ENCODE assay signal across 18 cellular contexts in the genomic region with DNA sequence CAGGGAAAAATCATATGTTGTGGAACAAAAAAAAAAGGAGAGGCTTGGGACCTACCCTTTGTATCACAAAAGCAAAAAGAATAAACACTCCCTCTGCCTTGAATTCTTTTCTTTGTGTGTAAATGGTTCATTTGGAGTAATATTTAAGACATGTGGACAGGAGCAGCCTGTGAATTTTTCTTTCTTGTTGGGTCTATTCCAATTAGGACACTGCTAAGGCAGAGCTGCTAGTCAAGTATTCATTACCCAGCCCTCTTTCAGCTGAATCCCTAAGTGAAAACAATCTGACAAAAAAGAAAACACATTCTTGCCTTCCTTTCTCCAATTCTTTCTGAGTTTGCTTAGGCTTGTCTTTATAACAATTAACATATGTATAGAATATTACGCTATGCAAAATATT.
A peak's percentile ranks its signal among the peaks of the same experiment; 100 is the strongest.
DNase-seq lines count a peak whose midpoint lies in the region; ATAC-seq and TF ChIP-seq lines count a peak whose summit lies in the region.
"Had no signal": no experiment of that assay in that cellular context is flagged by ENCODE, and none has a peak within 500 bp of the region (broad histone marks: within the 10 kb centered on the region; RNA-seq: fewer than 3 reads in every experiment).

No MANE protein-coding gene starts in this region.

- H3K27me3 Mint-ChIP-seq in chondrocyte (ENCODE audit: low read depth) = no peaks in the 10 kb centered on the region
- H3K27me3 Mint-ChIP-seq: activated naive CD4-positive, alpha-beta T cell treated with anti-CD3 and anti-CD28 coated beads, Interleukin-2, amount 10 ng/mL, durations not matched to agents 7 days and 5 days had no signal

- intact Hi-C loops in left ventricle myocardium superior (cut with micrococcal nuclease) = no loop called here

- H3K9me3 Mint-ChIP-seq in chondrocyte (ENCODE audit: low read depth) = no peaks in the 10 kb centered on the region
- H3K9me3 Mint-ChIP-seq: activated CD4-positive, alpha-beta T cell treated with anti-CD3 and anti-CD28 coated beads, Interleukin-2, amount 10 ng/mL, durations not matched to agents 7 days and 5 days; activated naive CD4-positive, alpha-beta T cell treated with anti-CD3 and anti-CD28 coated beads, Interleukin-2, amount 10 ng/mL, durations not matched to agents 7 days and 5 days; neural crest cell had no signal

- H3K27me3 ChIP-seq in suprapubic skin = no peaks in the 10 kb centered on the region
- H3K27me3 ChIP-seq: body of pancreas, stomach had no signal

- H3K27ac Mint-ChIP-seq in chondrocyte (ENCODE audit: unreplicated experiment) = peak overlapping the region; percentile 73
- H3K27ac Mint-ChIP-seq: activated CD4-positive, alpha-beta T cell treated with anti-CD3 and anti-CD28 coated beads, Interleukin-2, amount 10 ng/mL, durations not matched to agents 7 days and 5 days; activated naive CD4-positive, alpha-beta T cell treated with anti-CD3 and anti-CD28 coated beads, Interleukin-2, amount 10 ng/mL, durations not matched to agents 7 days and 5 days; CD4-positive, CD25-positive, alpha-beta regulatory T cell; HFFc6 had no signal

- H3K4me3 ChIP-seq in suprapubic skin = no peak overlapping the region
- H3K4me3 ChIP-seq: body of pancreas, lung, stomach had no signal

- no peak for TF ChIP-seq CTCF in chondrocyte (IDR thresholded peaks at IDR 0.05)
- TF ChIP-seq CTCF in suprapubic skin (IDR thresholded peaks at IDR 0.05) = no peak

- H3K4me1 ChIP-seq in suprapubic skin = peaks cover 24% of the 10 kb centered on the region

- peak overlapping the region; percentile 56 for H3K27ac ChIP-seq in suprapubic skin
- H3K27ac ChIP-seq: body of pancreas had no signal

- WGBS in suprapubic skin = 69% methylated on average over 1 of the region's 1 CpG

- H3K4me3 Mint-ChIP-seq in chondrocyte (ENCODE audit: unreplicated experiment) = no peak overlapping the region
- H3K4me3 Mint-ChIP-seq: activated CD4-positive, alpha-beta T cell treated with anti-CD3 and anti-CD28 coated beads, Interleukin-2, amount 10 ng/mL, durations not matched to agents 7 days and 5 days; activated naive CD4-positive, alpha-beta T cell treated with anti-CD3 and anti-CD28 coated beads, Interleukin-2, amount 10 ng/mL, durations not matched to agents 7 days and 5 days; CD4-positive, CD25-positive, alpha-beta regulatory T cell; HFFc6; neural crest cell had no signal

- H3K36me3 ChIP-seq in suprapubic skin = no peaks in the 10 kb centered on the region
- H3K36me3 ChIP-seq: stomach had no signal

- DNase-seq in EH (ENCODE audit: low read depth) (peak; percentile 40), chondrocyte (ENCODE audit: low spot score) (no peak), left ventricle myocardium superior (no peak), suprapubic skin (ENCODE audit: low spot score in 2 of 2) (no peak), EL (no peak), T1000 (lab: John Stamatoyannopoulos, UW) (no peak)
- DNase-seq in activated naive CD4-positive, alpha-beta T cell treated with Interleukin-2 at 50 U/mL for 16 hours = no peak
- DNase-seq: activated CD4-positive, alpha-beta T cell treated with anti-CD3 and anti-CD28 coated beads, Interleukin-2, amount 10 ng/mL, durations not matched to agents 7 days and 5 days; activated naive CD4-positive, alpha-beta T cell treated with anti-CD3 and anti-CD28 coated beads, Interleukin-2, amount 10 ng/mL, durations not matched to agents 7 days and 5 days; body of pancreas; CD4-positive, CD25-positive, alpha-beta regulatory T cell; DMS79; HFFc6; NCI-H2107; stomach had no signal

- no peaks in the 10 kb centered on the region for H3K9me3 ChIP-seq in suprapubic skin
- H3K9me3 ChIP-seq: body of pancreas, stomach had no signal

- ATAC-seq in left ventricle myocardium superior = peak; percentile 90
- ATAC-seq: body of pancreas, Panc1 had no signal

- peaks cover 12% of the 10 kb centered on the region for H3K36me3 Mint-ChIP-seq in chondrocyte (ENCODE audit: low read depth)
- H3K36me3 Mint-ChIP-seq: activated naive CD4-positive, alpha-beta T cell treated with anti-CD3 and anti-CD28 coated beads, Interleukin-2, amount 10 ng/mL, durations not matched to agents 7 days and 5 days; CD4-positive, CD25-positive, alpha-beta regulatory T cell had no signal

- TF ChIP-seq POLR2A in suprapubic skin (IDR thresholded peaks at IDR 0.05) = no peak

- no peak for TF ChIP-seq EP300 in suprapubic skin (IDR thresholded peaks at IDR 0.05)

- peaks cover 54% of the 10 kb centered on the region for H3K4me1 Mint-ChIP-seq in chondrocyte (ENCODE audit: low read depth)
- H3K4me1 Mint-ChIP-seq: activated naive CD4-positive, alpha-beta T cell treated with anti-CD3 and anti-CD28 coated beads, Interleukin-2, amount 10 ng/mL, durations not matched to agents 7 days and 5 days had no signal
